Comparison of ENCODE assay signal across 1 cellular context in genomic region chr5:168216989-168217388, GRCh38.
TF ChIP-seq lines count a peak whose summit lies in the region.

No MANE protein-coding gene starts in this region.

TF ChIP-seq in GM23338, 12 proteins besides CTCF, POLR2A, EP300 and RAD21 (continued from another document):
- TF ChIP-seq ZNF462 (CRISPR knock-in tag; IDR thresholded peaks at IDR 0.05): no peak
